ENCODE assay signal across 3 cellular contexts in the genomic region with DNA sequence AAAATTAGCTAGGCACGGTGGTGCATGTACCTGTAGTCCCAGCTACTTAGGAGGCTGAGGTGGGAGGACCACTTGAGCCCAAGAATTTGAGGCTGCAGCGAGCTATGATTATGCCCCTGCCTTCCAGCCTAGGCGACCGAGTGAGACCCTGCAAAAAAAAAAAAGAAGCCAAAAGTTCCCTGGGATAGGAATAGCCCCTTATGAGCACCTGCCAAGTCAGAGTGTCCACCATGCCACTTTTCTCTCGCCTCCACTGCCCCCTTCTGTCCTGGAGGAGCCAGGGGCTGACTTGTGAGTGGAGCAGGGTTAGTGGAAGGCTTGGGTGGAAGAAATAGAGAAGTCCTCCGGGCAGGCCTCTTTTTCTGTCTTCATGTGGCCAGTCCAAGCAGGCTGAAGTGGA.
TF ChIP-seq lines count a peak whose summit lies in the region.

No MANE protein-coding gene starts in this region.

TF ChIP-seq in HEK293T, 16 proteins besides CTCF, POLR2A, EP300 and RAD21:
- TF ChIP-seq ARNT (IDR thresholded peaks at IDR 0.05) (no peak), CTBP1 (IDR thresholded peaks at IDR 0.05; ENCODE audit: borderline replicate concordance) (no peak), SUZ12 (IDR thresholded peaks at IDR 0.05) (no peak), HDGF (IDR thresholded peaks at IDR 0.05; ENCODE audit: borderline replicate concordance) (no peak), FOXA1 (IDR thresholded peaks at IDR 0.05) (no peak), FOXM1 (IDR thresholded peaks at IDR 0.05; ENCODE audit: borderline replicate concordance) (no peak), FOXK2 (IDR thresholded peaks at IDR 0.05) (no peak), BHLHE40 (IDR thresholded peaks at IDR 0.05; ENCODE audit: borderline replicate concordance) (no peak), LEF1 (IDR thresholded peaks at IDR 0.05; ENCODE audit: borderline replicate concordance) (no peak), NFRKB (IDR thresholded peaks at IDR 0.05) (no peak), SP1 (IDR thresholded peaks at IDR 0.05) (no peak), ELF4 (IDR thresholded peaks at IDR 0.05) (no peak), L3MBTL2 (conservative IDR thresholded peaks at IDR 0.05) (no peak), ZNF384 (IDR thresholded peaks at IDR 0.05) (no peak), TARDBP (IDR thresholded peaks at IDR 0.05) (no peak)
- TF ChIP-seq, protein P1, sequence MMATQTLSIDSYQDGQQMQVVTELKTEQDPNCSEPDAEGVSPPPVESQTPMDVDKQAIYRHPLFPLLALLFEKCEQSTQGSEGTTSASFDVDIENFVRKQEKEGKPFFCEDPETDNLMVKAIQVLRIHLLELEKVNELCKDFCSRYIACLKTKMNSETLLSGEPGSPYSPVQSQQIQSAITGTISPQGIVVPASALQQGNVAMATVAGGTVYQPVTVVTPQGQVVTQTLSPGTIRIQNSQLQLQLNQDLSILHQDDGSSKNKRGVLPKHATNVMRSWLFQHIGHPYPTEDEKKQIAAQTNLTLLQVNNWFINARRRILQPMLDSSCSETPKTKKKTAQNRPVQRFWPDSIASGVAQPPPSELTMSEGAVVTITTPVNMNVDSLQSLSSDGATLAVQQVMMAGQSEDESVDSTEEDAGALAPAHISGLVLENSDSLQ (IDR thresholded peaks at IDR 0.05): no peak

TF ChIP-seq in SK-N-SH, 30 proteins besides CTCF, POLR2A, EP300 and RAD21:
- TF ChIP-seq, protein P2, sequence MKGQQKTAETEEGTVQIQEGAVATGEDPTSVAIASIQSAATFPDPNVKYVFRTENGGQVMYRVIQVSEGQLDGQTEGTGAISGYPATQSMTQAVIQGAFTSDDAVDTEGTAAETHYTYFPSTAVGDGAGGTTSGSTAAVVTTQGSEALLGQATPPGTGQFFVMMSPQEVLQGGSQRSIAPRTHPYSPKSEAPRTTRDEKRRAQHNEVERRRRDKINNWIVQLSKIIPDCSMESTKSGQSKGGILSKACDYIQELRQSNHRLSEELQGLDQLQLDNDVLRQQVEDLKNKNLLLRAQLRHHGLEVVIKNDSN (IDR thresholded peaks at IDR 0.05; ENCODE audit: borderline replicate concordance, low read depth): no peak
- TF ChIP-seq FOXJ3 (CRISPR knock-in tag; IDR thresholded peaks at IDR 0.05) (no peak), RCOR1 (IDR thresholded peaks at IDR 0.05; ENCODE audit: low read length) (no peak)

TF ChIP-seq in HepG2, 621 proteins besides CTCF, POLR2A, EP300 and RAD21 (continues in another document):
- TF ChIP-seq HNF1B (CRISPR knock-in tag; IDR thresholded peaks at IDR 0.05): 0 out of 2 replicates have a peak, but pooled peaks have one; percentile 44
- no peak for TF ChIP-seq MXD4 (CRISPR knock-in tag; IDR thresholded peaks at IDR 0.05)
- TF ChIP-seq, protein P3, sequence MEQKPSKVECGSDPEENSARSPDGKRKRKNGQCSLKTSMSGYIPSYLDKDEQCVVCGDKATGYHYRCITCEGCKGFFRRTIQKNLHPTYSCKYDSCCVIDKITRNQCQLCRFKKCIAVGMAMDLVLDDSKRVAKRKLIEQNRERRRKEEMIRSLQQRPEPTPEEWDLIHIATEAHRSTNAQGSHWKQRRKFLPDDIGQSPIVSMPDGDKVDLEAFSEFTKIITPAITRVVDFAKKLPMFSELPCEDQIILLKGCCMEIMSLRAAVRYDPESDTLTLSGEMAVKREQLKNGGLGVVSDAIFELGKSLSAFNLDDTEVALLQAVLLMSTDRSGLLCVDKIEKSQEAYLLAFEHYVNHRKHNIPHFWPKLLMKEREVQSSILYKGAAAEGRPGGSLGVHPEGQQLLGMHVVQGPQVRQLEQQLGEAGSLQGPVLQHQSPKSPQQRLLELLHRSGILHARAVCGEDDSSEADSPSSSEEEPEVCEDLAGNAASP (CRISPR knock-in tag; IDR thresholded peaks at IDR 0.05; ENCODE audit: borderline replicate concordance): peak; percentile 40; the same call in 1 of the 2 replicates
- TF ChIP-seq ARID5B (CRISPR knock-in tag; IDR thresholded peaks at IDR 0.05): no peak
- no peak for TF ChIP-seq RXRA (CRISPR knock-in tag; IDR thresholded peaks at IDR 0.05)
- TF ChIP-seq, protein P4, sequence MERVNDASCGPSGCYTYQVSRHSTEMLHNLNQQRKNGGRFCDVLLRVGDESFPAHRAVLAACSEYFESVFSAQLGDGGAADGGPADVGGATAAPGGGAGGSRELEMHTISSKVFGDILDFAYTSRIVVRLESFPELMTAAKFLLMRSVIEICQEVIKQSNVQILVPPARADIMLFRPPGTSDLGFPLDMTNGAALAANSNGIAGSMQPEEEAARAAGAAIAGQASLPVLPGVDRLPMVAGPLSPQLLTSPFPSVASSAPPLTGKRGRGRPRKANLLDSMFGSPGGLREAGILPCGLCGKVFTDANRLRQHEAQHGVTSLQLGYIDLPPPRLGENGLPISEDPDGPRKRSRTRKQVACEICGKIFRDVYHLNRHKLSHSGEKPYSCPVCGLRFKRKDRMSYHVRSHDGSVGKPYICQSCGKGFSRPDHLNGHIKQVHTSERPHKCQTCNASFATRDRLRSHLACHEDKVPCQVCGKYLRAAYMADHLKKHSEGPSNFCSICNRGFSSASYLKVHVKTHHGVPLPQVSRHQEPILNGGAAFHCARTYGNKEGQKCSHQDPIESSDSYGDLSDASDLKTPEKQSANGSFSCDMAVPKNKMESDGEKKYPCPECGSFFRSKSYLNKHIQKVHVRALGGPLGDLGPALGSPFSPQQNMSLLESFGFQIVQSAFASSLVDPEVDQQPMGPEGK (CRISPR knock-in tag; IDR thresholded peaks at IDR 0.05): 0 out of 2 replicates have a peak, but pooled peaks have one; percentile 28
- no peak for TF ChIP-seq HNF4A (CRISPR knock-in tag; IDR thresholded peaks at IDR 0.05)
- TF ChIP-seq IKZF5 (CRISPR knock-in tag; IDR thresholded peaks at IDR 0.05): 0 out of 2 replicates have a peak, but pooled peaks have one; percentile 28
- 0 out of 2 replicates have a peak, but pooled peaks have one; percentile 23 for TF ChIP-seq ZNF124 (CRISPR knock-in tag; IDR thresholded peaks at IDR 0.05)
- TF ChIP-seq ELF3 (CRISPR knock-in tag; IDR thresholded peaks at IDR 0.05): peak; percentile 32; the same call in 1 of the 2 replicates
- TF ChIP-seq YY1 (IDR thresholded peaks at IDR 0.05; ENCODE audit: insufficient read depth, insufficient replicate concordance, low read depth, low read length): peak; percentile 43
- peak; percentile 22; the same call in 1 of the 2 replicates for TF ChIP-seq NCOA2 (CRISPR knock-in tag; IDR thresholded peaks at IDR 0.05)
- TF ChIP-seq, protein P5, sequence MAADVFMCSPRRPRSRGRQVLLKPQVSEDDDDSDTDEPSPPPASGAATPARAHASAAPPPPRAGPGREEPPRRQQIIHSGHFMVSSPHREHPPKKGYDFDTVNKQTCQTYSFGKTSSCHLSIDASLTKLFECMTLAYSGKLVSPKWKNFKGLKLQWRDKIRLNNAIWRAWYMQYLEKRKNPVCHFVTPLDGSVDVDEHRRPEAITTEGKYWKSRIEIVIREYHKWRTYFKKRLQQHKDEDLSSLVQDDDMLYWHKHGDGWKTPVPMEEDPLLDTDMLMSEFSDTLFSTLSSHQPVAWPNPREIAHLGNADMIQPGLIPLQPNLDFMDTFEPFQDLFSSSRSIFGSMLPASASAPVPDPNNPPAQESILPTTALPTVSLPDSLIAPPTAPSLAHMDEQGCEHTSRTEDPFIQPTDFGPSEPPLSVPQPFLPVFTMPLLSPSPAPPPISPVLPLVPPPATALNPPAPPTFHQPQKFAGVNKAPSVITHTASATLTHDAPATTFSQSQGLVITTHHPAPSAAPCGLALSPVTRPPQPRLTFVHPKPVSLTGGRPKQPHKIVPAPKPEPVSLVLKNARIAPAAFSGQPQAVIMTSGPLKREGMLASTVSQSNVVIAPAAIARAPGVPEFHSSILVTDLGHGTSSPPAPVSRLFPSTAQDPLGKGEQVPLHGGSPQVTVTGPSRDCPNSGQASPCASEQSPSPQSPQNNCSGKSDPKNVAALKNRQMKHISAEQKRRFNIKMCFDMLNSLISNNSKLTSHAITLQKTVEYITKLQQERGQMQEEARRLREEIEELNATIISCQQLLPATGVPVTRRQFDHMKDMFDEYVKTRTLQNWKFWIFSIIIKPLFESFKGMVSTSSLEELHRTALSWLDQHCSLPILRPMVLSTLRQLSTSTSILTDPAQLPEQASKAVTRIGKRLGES (CRISPR knock-in tag; IDR thresholded peaks at IDR 0.05; ENCODE audit: borderline replicate concordance): no peak
- TF ChIP-seq HBP1 (CRISPR knock-in tag; IDR thresholded peaks at IDR 0.05; ENCODE audit: low read depth): 0 out of 2 replicates have a peak, but pooled peaks have one; percentile 38
- TF ChIP-seq ZNF34 (CRISPR knock-in tag; IDR thresholded peaks at IDR 0.05; ENCODE audit: borderline replicate concordance): no peak
- TF ChIP-seq, protein P6, sequence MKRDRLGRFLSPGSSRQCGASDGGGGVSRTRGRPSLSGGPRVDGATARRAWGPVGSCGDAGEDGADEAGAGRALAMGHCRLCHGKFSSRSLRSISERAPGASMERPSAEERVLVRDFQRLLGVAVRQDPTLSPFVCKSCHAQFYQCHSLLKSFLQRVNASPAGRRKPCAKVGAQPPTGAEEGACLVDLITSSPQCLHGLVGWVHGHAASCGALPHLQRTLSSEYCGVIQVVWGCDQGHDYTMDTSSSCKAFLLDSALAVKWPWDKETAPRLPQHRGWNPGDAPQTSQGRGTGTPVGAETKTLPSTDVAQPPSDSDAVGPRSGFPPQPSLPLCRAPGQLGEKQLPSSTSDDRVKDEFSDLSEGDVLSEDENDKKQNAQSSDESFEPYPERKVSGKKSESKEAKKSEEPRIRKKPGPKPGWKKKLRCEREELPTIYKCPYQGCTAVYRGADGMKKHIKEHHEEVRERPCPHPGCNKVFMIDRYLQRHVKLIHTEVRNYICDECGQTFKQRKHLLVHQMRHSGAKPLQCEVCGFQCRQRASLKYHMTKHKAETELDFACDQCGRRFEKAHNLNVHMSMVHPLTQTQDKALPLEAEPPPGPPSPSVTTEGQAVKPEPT (CRISPR knock-in tag; IDR thresholded peaks at IDR 0.05; ENCODE audit: low read depth): peak; percentile 68; the same call in 1 of the 2 replicates
- no peak for TF ChIP-seq ZNF768 (CRISPR knock-in tag; IDR thresholded peaks at IDR 0.05)
- TF ChIP-seq ZNF549 (CRISPR knock-in tag; IDR thresholded peaks at IDR 0.05): no peak
- TF ChIP-seq MEIS1 (CRISPR knock-in tag; IDR thresholded peaks at IDR 0.05; ENCODE audit: borderline replicate concordance): peak; percentile 34; the same call in 1 of the 2 replicates
- TF ChIP-seq IRX3 (CRISPR knock-in tag; IDR thresholded peaks at IDR 0.05; ENCODE audit: borderline replicate concordance, low read depth): no peak
- TF ChIP-seq ZNF556 (CRISPR knock-in tag; IDR thresholded peaks at IDR 0.05; ENCODE audit: borderline replicate concordance): peak; percentile 72
